8 cellular contexts compared by ENCODE assay signal in the genomic region with DNA sequence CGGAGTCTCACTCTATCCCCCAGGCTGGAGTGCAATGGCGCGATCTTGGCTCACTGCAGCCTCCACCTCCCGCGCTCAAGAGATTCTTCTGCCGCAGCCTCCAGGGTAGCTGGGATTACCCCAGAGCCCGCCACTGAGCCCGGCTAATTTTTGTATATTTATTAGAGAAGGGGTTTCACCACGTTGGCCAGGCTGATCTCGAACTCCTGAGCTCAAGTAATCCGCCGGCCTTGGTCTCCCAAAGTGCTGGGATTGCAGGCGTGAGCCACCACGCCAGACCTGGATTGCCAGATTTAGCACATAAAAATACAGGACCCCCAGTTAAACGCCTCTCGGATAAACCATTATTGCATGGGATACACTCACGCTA. TPM values are rescaled to one million over a fixed set of nuclear protein-coding genes. Genes with fewer than 3 reads are reported as not detected.
A peak's percentile ranks its signal among the peaks of the same experiment; 100 is the strongest.
DNase-seq lines count a peak whose midpoint lies in the region; ATAC-seq and TF ChIP-seq lines count a peak whose summit lies in the region.

No MANE protein-coding gene starts in this region.

- no peak overlapping the region for H3K18ac ChIP-seq in trophoblast cell (ENCODE audit: low read length)

- no peak for DNase-seq in DND-41
- no peak for DNase-seq in RWPE2 (ENCODE audit: low spot score)
- DNase-seq in epithelial cell of prostate (ENCODE audit: low read depth, low spot score): no peak
- DNase-seq in trophoblast cell: no peak
- no peak for DNase-seq in effector CD4-positive, alpha-beta T cell
- DNase-seq in retina: no peak
- DNase-seq in MV-4-11 (lab: John Stamatoyannopoulos, UW): no peak

- H3K9me3 ChIP-seq in DND-41 (ENCODE audit: insufficient read depth, low read length, severe bottlenecking): no peaks in the 10 kb centered on the region
- H3K9me3 ChIP-seq in RWPE2 (ENCODE audit: severe bottlenecking): no peaks in the 10 kb centered on the region
- H3K9me3 ChIP-seq in trophoblast cell (ENCODE audit: insufficient read depth, low read depth, low read length): no peaks in the 10 kb centered on the region

- peaks cover 7% of the 10 kb centered on the region for H3K79me1 ChIP-seq in trophoblast cell (ENCODE audit: low read length)

- H4K12ac ChIP-seq in trophoblast cell (ENCODE audit: low read depth, low read length): peak overlapping the region; percentile 44

- H3K4me3 ChIP-seq in DND-41 (ENCODE audit: low read depth in 1 of 2, low read length in 2 of 2) (peak overlapping the region; percentile 54 to 82; a peak in 3 of 4 replicates), RWPE2 (ENCODE audit: severe bottlenecking) (peak overlapping the region; percentile 90), trophoblast cell (ENCODE audit: low read depth, low read length) (no peak overlapping the region)

- peak overlapping the region; percentile 58 for H2BK12ac ChIP-seq in trophoblast cell (ENCODE audit: low read length)

- no CpG with 5 or more reads among the region's 17 CpGs for WGBS in trophoblast cell (ENCODE audit: extremely low coverage, insufficient coverage, insufficient read length)

- H3K4me2 ChIP-seq in DND-41 (ENCODE audit: insufficient read depth, low read length) (peak overlapping the region; percentile 64), trophoblast cell (ENCODE audit: low read length) (peak overlapping the region; percentile 51)

- no peak overlapping the region for H3K4ac ChIP-seq in trophoblast cell (ENCODE audit: low read depth, low read length)

- H3K79me2 ChIP-seq in DND-41 (ENCODE audit: insufficient read depth, low read length): no peaks in the 10 kb centered on the region
- H3K79me2 ChIP-seq in trophoblast cell (ENCODE audit: control insufficient read depth, insufficient read depth, low read length, poor library complexity): peaks cover 5% of the 10 kb centered on the region

- H4K8ac ChIP-seq in trophoblast cell (ENCODE audit: low read depth, low read length): peak overlapping the region; percentile 94

- H3K4me1 ChIP-seq in DND-41 (ENCODE audit: insufficient read depth, low read length) (peaks cover 21% of the 10 kb centered on the region), RWPE2 (ENCODE audit: insufficient read depth, poor library complexity, severe bottlenecking) (peaks cover 8% of the 10 kb centered on the region), trophoblast cell (ENCODE audit: control insufficient read depth in 1 of 2, insufficient read depth in 2 of 2, low read length in 2 of 2) (no peaks in the 10 kb centered on the region)

- H4K20me1 ChIP-seq in DND-41 (ENCODE audit: insufficient read depth, low read length): no peaks in the 10 kb centered on the region

- no peak overlapping the region for H2BK5ac ChIP-seq in trophoblast cell (ENCODE audit: low read depth, low read length, poor library complexity)

- peak overlapping the region; percentile 18 for H4K91ac ChIP-seq in trophoblast cell (ENCODE audit: low read depth, low read length)

- H3K36me3 ChIP-seq in DND-41 (ENCODE audit: insufficient read depth, low read length) (peaks cover 6% of the 10 kb centered on the region), RWPE2 (ENCODE audit: low read depth) (peaks cover 32% of the 10 kb centered on the region), trophoblast cell (ENCODE audit: control insufficient read depth in 1 of 2, insufficient read depth in 2 of 2, low read length in 2 of 2) (peaks cover 2 to 5% of the 10 kb centered on the region in 2 experiments)

- H2BK120ac ChIP-seq in trophoblast cell (ENCODE audit: insufficient read depth, low read length, poor library complexity): peak overlapping the region; percentile 76

- no peak overlapping the region for H2AK5ac ChIP-seq in trophoblast cell (ENCODE audit: low read length)

- H3K27me3 ChIP-seq in DND-41 (ENCODE audit: insufficient read depth, low read length, poor library complexity) (no peaks in the 10 kb centered on the region), RWPE2 (ENCODE audit: insufficient read depth, poor library complexity, severe bottlenecking) (no peaks in the 10 kb centered on the region), trophoblast cell (ENCODE audit: insufficient read depth, low read length) (no peaks in the 10 kb centered on the region)

- no peak overlapping the region for H3K23ac ChIP-seq in trophoblast cell (ENCODE audit: low read length)

- peak overlapping the region; percentile 90 for H3K27ac ChIP-seq in DND-41 (ENCODE audit: low read length)
- peak overlapping the region; percentile 70 for H3K27ac ChIP-seq in RWPE2 (ENCODE audit: poor library complexity, severe bottlenecking)
- peak overlapping the region; percentile 87 for H3K27ac ChIP-seq in epithelial cell of prostate
- H3K27ac ChIP-seq in trophoblast cell (ENCODE audit: low read depth, low read length): no peak overlapping the region

- no peak for ATAC-seq in DND-41 (ENCODE audit: insufficient read depth, low read depth)
- ATAC-seq in RWPE2 (ENCODE audit: low read depth): no peak
- ATAC-seq in GM19324 (IDR thresholded peaks at IDR 0.05; ENCODE audit: low FRiP score, unreplicated experiment): no peak

- peak overlapping the region; percentile 99 for H3K9ac ChIP-seq in DND-41 (ENCODE audit: low read depth, low read length)
- peak overlapping the region; percentile 67 for H3K9ac ChIP-seq in trophoblast cell (ENCODE audit: low read length)

- H2AFZ ChIP-seq in DND-41 (ENCODE audit: low read depth, low read length): peak overlapping the region; percentile 87
- H2AFZ ChIP-seq in trophoblast cell (ENCODE audit: insufficient read depth, low read length, poor library complexity): peak overlapping the region; percentile 86

- TF ChIP-seq CTCF in DND-41 (IDR thresholded peaks at IDR 0.05; ENCODE audit: borderline replicate concordance, extremely low read depth, low read length, poor library complexity, severe bottlenecking) (no peak), RWPE2 (IDR thresholded peaks at IDR 0.05; ENCODE audit: poor library complexity, severe bottlenecking) (no peak)

- H3K14ac ChIP-seq in trophoblast cell (ENCODE audit: low read length): peak overlapping the region; percentile 43

RNA-seq across cellular contexts. Expression of gene GATAD1, which starts 0.4 kb away (rescaled TPM):
- 18.8 and 19.3 TPM in 2 replicates for polyA plus RNA-seq in trophoblast cell (2013)

RNA-seq across cellular contexts. Expression of gene ERVW-1, which starts 30.9 kb away (rescaled TPM):
- 461 and 519 TPM in 2 replicates for polyA plus RNA-seq in trophoblast cell (2013)
